ENCODE assay signal across 30 cellular contexts in genomic region chr14:105843444-105844046, GRCh38.
A peak's percentile ranks its signal among the peaks of the same experiment; 100 is the strongest.
DNase-seq lines count a peak whose midpoint lies in the region; ATAC-seq, FAIRE-seq and TF ChIP-seq lines count a peak whose summit lies in the region.
"Had no signal": no experiment of that assay in that cellular context is flagged by ENCODE, and none has a peak within 500 bp of the region (broad histone marks: within the 10 kb centered on the region; RNA-seq: fewer than 3 reads in every experiment).

No MANE protein-coding gene starts in this region.

- no peaks in the 10 kb centered on the region for H3K9me3 Mint-ChIP-seq in stimulated activated naive B cell treated with anti-CD40 and anti-IgM and Interleukin-4, amounts not matched to agents 10 μg/mL and 1 μg/mL and 100 μg/mL, for 72 hours
- H3K9me3 Mint-ChIP-seq: activated naive CD8-positive, alpha-beta T cell treated with anti-CD3 and anti-CD28 coated beads for 36 hours; CD8-positive, alpha-beta T cell; effector memory CD8-positive, alpha-beta T cell had no signal

- POLR2A ChIA-PET in OCI-LY7 (lab: Charles Lee) = no interaction called here

- peaks cover 43 to 64% of the 10 kb centered on the region in 2 donors for H3K36me3 Mint-ChIP-seq in stimulated activated naive B cell treated with anti-CD40 and anti-IgM and Interleukin-4, amounts not matched to agents 10 μg/mL and 1 μg/mL and 100 μg/mL, for 72 hours
- H3K36me3 Mint-ChIP-seq: activated naive CD8-positive, alpha-beta T cell treated with anti-CD3 and anti-CD28 coated beads for 36 hours; CD8-positive, alpha-beta T cell; naive thymus-derived CD4-positive, alpha-beta T cell had no signal

- H3K4me2 ChIP-seq in OCI-LY7 (ENCODE audit: low read length) = no peak overlapping the region

- intact Hi-C loops in cardiac septum (cut with DNase I) (no loop called here), Right ventricle myocardium inferior (cut with DNase I) (no loop called here), OCI-LY7 (cut with micrococcal nuclease; ENCODE audit: unreplicated experiment) (no loop called here), kidney (cut with DNase I) (no loop called here)

- H3K4me1 ChIP-seq in OCI-LY7 (ENCODE audit: insufficient read depth, low read length, poor library complexity, severe bottlenecking) (no peaks in the 10 kb centered on the region), kidney (ENCODE audit: control insufficient read depth in 1 of 2, insufficient read depth in 1 of 2, low read depth in 1 of 2, low read length in 2 of 2) (peaks cover 0 to 3% of the 10 kb centered on the region in 2 donors), BE2C (no peaks in the 10 kb centered on the region)
- H3K4me1 ChIP-seq: ascending aorta, lower lobe of right lung, testis, uterus had no signal

- no peak for ATAC-seq in Right ventricle myocardium inferior
- ATAC-seq in stimulated activated naive B cell treated with anti-CD40 and anti-IgM and Interleukin-4, amounts not matched to agents 10 μg/mL and 1 μg/mL and 100 μg/mL, for 72 hours (replicated peaks) = no peak
- ATAC-seq: CD8-positive, alpha-beta T cell; effector memory CD8-positive, alpha-beta T cell; lower lobe of right lung; naive thymus-derived CD4-positive, alpha-beta T cell had no signal

- no peak overlapping the region for H2AFZ ChIP-seq in OCI-LY7 (ENCODE audit: low read length)

- H3K9ac ChIP-seq in kidney (ENCODE audit: low read length in 2 of 2) = no peak overlapping the region

- no peaks in the 10 kb centered on the region for H3K27me3 Mint-ChIP-seq in stimulated activated naive B cell treated with anti-CD40 and anti-IgM and Interleukin-4, amounts not matched to agents 10 μg/mL and 1 μg/mL and 100 μg/mL, for 72 hours
- H3K27me3 Mint-ChIP-seq: activated naive CD8-positive, alpha-beta T cell treated with anti-CD3 and anti-CD28 coated beads for 36 hours; progenitor cell of endocrine pancreas had no signal

- no peak overlapping the region for H3K27ac ChIP-seq in OCI-LY7 (ENCODE audit: low read depth, low read length, poor library complexity, severe bottlenecking)
- no peak overlapping the region for H3K27ac ChIP-seq in kidney (ENCODE audit: low read depth in 2 of 2, low read length in 2 of 2)
- H3K27ac ChIP-seq: ascending aorta, coronary artery, lower lobe of right lung, neutrophil, testis, uterus had no signal

- H3K27ac Mint-ChIP-seq in stimulated activated naive B cell treated with anti-CD40 and anti-IgM and Interleukin-4, amounts not matched to agents 10 μg/mL and 1 μg/mL and 100 μg/mL, for 72 hours = peak overlapping the region; percentile 77
- H3K27ac Mint-ChIP-seq: activated naive CD8-positive, alpha-beta T cell treated with anti-CD3 and anti-CD28 coated beads for 36 hours; CD8-positive, alpha-beta T cell; effector memory CD8-positive, alpha-beta T cell; naive thymus-derived CD4-positive, alpha-beta T cell; progenitor cell of endocrine pancreas had no signal

- no peaks in the 10 kb centered on the region for H4K20me1 ChIP-seq in OCI-LY7 (ENCODE audit: insufficient read depth, low read length)

- no peak overlapping the region for H3K4me3 Mint-ChIP-seq in stimulated activated naive B cell treated with anti-CD40 and anti-IgM and Interleukin-4, amounts not matched to agents 10 μg/mL and 1 μg/mL and 100 μg/mL, for 72 hours
- H3K4me3 Mint-ChIP-seq: activated naive CD8-positive, alpha-beta T cell treated with anti-CD3 and anti-CD28 coated beads for 36 hours; CD8-positive, alpha-beta T cell; effector memory CD8-positive, alpha-beta T cell; naive thymus-derived CD4-positive, alpha-beta T cell had no signal

- no TSS peak for BruUV-seq in OCI-LY7 (replicated peaks; lab: Mats Ljungman, UMichigan)

- no peak for TF ChIP-seq CTCF in OCI-LY7 (conservative IDR thresholded peaks at IDR 0.05; ENCODE audit: low read length)
- TF ChIP-seq CTCF in kidney (IDR thresholded peaks at IDR 0.05; ENCODE audit: borderline replicate concordance, extremely low read depth, insufficient read depth) = no peak
- TF ChIP-seq CTCF in BE2C (IDR thresholded peaks at IDR 0.05; ENCODE audit: low read depth, low read length) = no peak

- H3K9me3 ChIP-seq in OCI-LY7 (ENCODE audit: low read length) (no peaks in the 10 kb centered on the region), kidney (ENCODE audit: control insufficient read depth in 1 of 2, low read length in 2 of 2) (no peaks in the 10 kb centered on the region), BE2C (no peaks in the 10 kb centered on the region)
- H3K9me3 ChIP-seq: ascending aorta, lower lobe of right lung, neutrophil, testis, uterus had no signal

- H3K79me2 ChIP-seq in OCI-LY7 (ENCODE audit: insufficient read depth, low read depth, low read length) = no peaks in the 10 kb centered on the region

- H3K27me3 ChIP-seq in BE2C = no peaks in the 10 kb centered on the region
- H3K27me3 ChIP-seq: ascending aorta, neutrophil, testis, uterus had no signal

- H3K36me3 ChIP-seq in OCI-LY7 (ENCODE audit: insufficient read depth, low read length) (peaks cover 50% of the 10 kb centered on the region), kidney (ENCODE audit: control insufficient read depth in 1 of 2, insufficient read depth in 2 of 2, low read length in 2 of 2) (no peaks in the 10 kb centered on the region), BE2C (no peaks in the 10 kb centered on the region)
- H3K36me3 ChIP-seq: ascending aorta, lower lobe of right lung, neutrophil, uterus had no signal

- peak; percentile 67 for DNase-seq in cardiac septum (ENCODE audit: low spot score)
- DNase-seq in Right ventricle myocardium inferior (ENCODE audit: missing footprints) = no peak
- DNase-seq in OCI-LY7 (ENCODE audit: low spot score) = peak; percentile 0
- DNase-seq in kidney = peak; percentile 46
- no peak for DNase-seq in stimulated activated naive B cell treated with anti-CD40 and anti-IgM and Interleukin-4, amounts not matched to agents 10 μg/mL and 1 μg/mL and 100 μg/mL, for 72 hours
- no peak for DNase-seq in LoVo (ENCODE audit: low spot score)
- DNase-seq in BE2C = no peak
- no peak for DNase-seq in cortex of kidney (lab: John Stamatoyannopoulos, UW)
- DNase-seq: activated CD4-positive, alpha-beta T cell treated with anti-CD3 and anti-CD28 coated beads for 1 hour; activated effector memory CD4-positive, alpha-beta T cell treated with anti-CD3 and anti-CD28 coated beads, Interleukin-2, amount 50 U/mL, for 16 hours; activated naive CD8-positive, alpha-beta T cell treated with anti-CD3 and anti-CD28 coated beads for 36 hours; effector memory CD8-positive, alpha-beta T cell; HCEC 1CT; KBM-7; lower lobe of right lung; midbrain; NCI-H1417 treated with DMSO at 0.1 percent for 48 hours; NCI-H2029 treated with DMSO at 0.1 percent for 48 hours; NCI-H345; SHP77 treated with DMSO at 0.1 percent for 48 hours; stimulated activated naive CD4-positive, alpha-beta T cell treated with Interleukin-2 at 50 U/mL for 16 hours; testis had no signal

- no peak for FAIRE-seq in kidney (lab: Jason Lieb, UNC)
- FAIRE-seq: islet of Langerhans had no signal

- peaks cover 36 to 63% of the 10 kb centered on the region in 2 donors for H3K4me1 Mint-ChIP-seq in stimulated activated naive B cell treated with anti-CD40 and anti-IgM and Interleukin-4, amounts not matched to agents 10 μg/mL and 1 μg/mL and 100 μg/mL, for 72 hours
- H3K4me1 Mint-ChIP-seq: activated naive CD8-positive, alpha-beta T cell treated with anti-CD3 and anti-CD28 coated beads for 36 hours; naive thymus-derived CD4-positive, alpha-beta T cell had no signal

- CTCF ChIA-PET in OCI-LY7 (lab: Charles Lee; ENCODE audit: unreplicated experiment) = no interaction called here

- H3K9me2 ChIP-seq in OCI-LY7 (ENCODE audit: insufficient read depth, low read length) = no peaks in the 10 kb centered on the region

- H3K4me3 ChIP-seq in OCI-LY7 (ENCODE audit: low read depth, low read length, poor library complexity, severe bottlenecking) (no peak overlapping the region), kidney (ENCODE audit: low read length in 2 of 2) (no peak overlapping the region), BE2C (ENCODE audit: low read depth, low read length) (no peak overlapping the region)
- H3K4me3 ChIP-seq: ascending aorta, coronary artery, lower lobe of right lung, testis, uterus had no signal

Comparison
In these comparisons a context has a peak if more than half of its experiments do, and no peak if none do; other contexts are left out.
1. DNase-seq: peak in cardiac septum (single experiment), OCI-LY7 (single experiment) and kidney (single experiment); none in Right ventricle myocardium inferior (single experiment), stimulated activated naive B cell treated with anti-CD40 and anti-IgM and Interleukin-4, amounts not matched to agents 10 μg/mL and 1 μg/mL and 100 μg/mL, for 72 hours (single experiment), LoVo (single experiment), BE2C (single experiment) and cortex of kidney (single experiment).